ENCODE assay signal across 8 cellular contexts in genomic region chr13:40445557-40445990, GRCh38.
DNase-seq lines count a peak whose midpoint lies in the region; ATAC-seq and TF ChIP-seq lines count a peak whose summit lies in the region.

No MANE protein-coding gene starts in this region.

- H2AFZ ChIP-seq in PC-3 (ENCODE audit: low read length) = no peak overlapping the region

- no peak overlapping the region for H3K4me3 Mint-ChIP-seq in CD8-positive, alpha-beta T cell
- no peak overlapping the region for H3K4me3 Mint-ChIP-seq in stimulated activated naive CD8-positive, alpha-beta T cell treated with anti-CD3 and anti-CD28 coated beads, Interleukin-15, Interleukin-2, amounts not matched to agents 100 ng/mL and 50 ng/mL, for 24 hours

- H3K79me2 ChIP-seq in PC-3 (ENCODE audit: low read length) = no peaks in the 10 kb centered on the region

- H3K27ac ChIP-seq in CD8-positive, alpha-beta T cell (ENCODE audit: low read depth, low read length) = no peak overlapping the region
- H3K27ac ChIP-seq in PC-3 (ENCODE audit: low read length) = peak overlapping the region; percentile 70

- H3K27ac Mint-ChIP-seq in CD8-positive, alpha-beta T cell = peak overlapping the region; percentile 32
- peak overlapping the region; percentile 27 for H3K27ac Mint-ChIP-seq in stimulated activated naive CD8-positive, alpha-beta T cell treated with anti-CD3 and anti-CD28 coated beads, Interleukin-15, Interleukin-2, amounts not matched to agents 100 ng/mL and 50 ng/mL, for 24 hours

- BruUV-seq in PC-3 (replicated peaks; lab: Mats Ljungman, UMichigan) = no TSS peak

- no peaks in the 10 kb centered on the region for H3K4me1 ChIP-seq in CD8-positive, alpha-beta T cell (ENCODE audit: insufficient read depth, low read length)
- H3K4me1 ChIP-seq in PC-3 (ENCODE audit: insufficient read depth, low read length) = peaks cover 7% of the 10 kb centered on the region; the same call in 1 of the 2 replicates
- H3K4me1 ChIP-seq in HAP-1 = no peaks in the 10 kb centered on the region

- no peak overlapping the region for H3K4me3 ChIP-seq in CD8-positive, alpha-beta T cell (ENCODE audit: low read depth, low read length)
- H3K4me3 ChIP-seq in PC-3 (ENCODE audit: low read length) (no peak overlapping the region), HAP-1 (no peak overlapping the region)

- no peaks in the 10 kb centered on the region for H4K20me1 ChIP-seq in PC-3 (ENCODE audit: low read length)

- no peak for DNase-seq in CD8-positive, alpha-beta T cell
- peak; percentile 74 for DNase-seq in PC-3
- DNase-seq in germinal center (ENCODE audit: low spot score) = peak; percentile 90
- no peak for DNase-seq in HAP-1 (ENCODE audit: low spot score in 2 of 2)
- DNase-seq in activated gamma-delta T cell (lab: John Stamatoyannopoulos, UW) = no peak

- no peak overlapping the region; the same call in 1 of the 2 replicates for H3K9ac ChIP-seq in PC-3 (ENCODE audit: low read length)

- peaks cover 6% of the 10 kb centered on the region for H3K4me1 Mint-ChIP-seq in CD8-positive, alpha-beta T cell (ENCODE audit: low read depth)
- H3K4me1 Mint-ChIP-seq in stimulated activated naive CD8-positive, alpha-beta T cell treated with anti-CD3 and anti-CD28 coated beads, Interleukin-15, Interleukin-2, amounts not matched to agents 100 ng/mL and 50 ng/mL, for 24 hours (ENCODE audit: low read depth) = peaks cover 25% of the 10 kb centered on the region

- intact Hi-C loops in CD8-positive, alpha-beta T cell (cut with DNase I, micrococcal nuclease) = no loop called here
- intact Hi-C loops in PC-3 (cut with micrococcal nuclease) = no loop called here

- in situ Hi-C loops in HAP-1 (cut with MboI; ENCODE audit: low sequenced_read_pairs) = no loop called here

- H3F3A ChIP-seq in PC-3 (ENCODE audit: low read length, unreplicated experiment) = no peaks in the 10 kb centered on the region

- ATAC-seq in CD8-positive, alpha-beta T cell = no peak
- ATAC-seq in GM18909 (IDR thresholded peaks at IDR 0.05; ENCODE audit: poor library complexity, unreplicated experiment) (peak; percentile 98), HG03064 (IDR thresholded peaks at IDR 0.05; ENCODE audit: low read depth, unreplicated experiment) (peak; percentile 99), PC-3 (peak; percentile 95)

- CTCF ChIA-PET in CD8-positive, alpha-beta T cell (lab: Charles Lee) = no interaction called here
- CTCF ChIA-PET in PC-3 (lab: Charles Lee) = no interaction called here

- H3K4me2 ChIP-seq in PC-3 (ENCODE audit: low read length) = no peak overlapping the region

- no peaks in the 10 kb centered on the region for H3K27me3 Mint-ChIP-seq in CD8-positive, alpha-beta T cell (ENCODE audit: low read depth)
- no peaks in the 10 kb centered on the region for H3K27me3 Mint-ChIP-seq in stimulated activated naive CD8-positive, alpha-beta T cell treated with anti-CD3 and anti-CD28 coated beads, Interleukin-15, Interleukin-2, amounts not matched to agents 100 ng/mL and 50 ng/mL, for 24 hours

- TF ChIP-seq CTCF in CD8-positive, alpha-beta T cell (IDR thresholded peaks at IDR 0.05) = no peak
- no peak for TF ChIP-seq CTCF in PC-3 (conservative IDR thresholded peaks at IDR 0.05; ENCODE audit: low read depth, low read length)

- no peaks in the 10 kb centered on the region for H3K9me2 ChIP-seq in PC-3 (replicated peaks; ENCODE audit: low read length)

- no peaks in the 10 kb centered on the region for H3K27me3 ChIP-seq in CD8-positive, alpha-beta T cell (ENCODE audit: insufficient read depth, low read length)
- H3K27me3 ChIP-seq in PC-3 (ENCODE audit: low read length) (no peaks in the 10 kb centered on the region), HAP-1 (ENCODE audit: low read depth) (no peaks in the 10 kb centered on the region)

- peaks cover 4% of the 10 kb centered on the region for H3K9me3 Mint-ChIP-seq in CD8-positive, alpha-beta T cell
- H3K9me3 Mint-ChIP-seq in stimulated activated naive CD8-positive, alpha-beta T cell treated with anti-CD3 and anti-CD28 coated beads, Interleukin-15, Interleukin-2, amounts not matched to agents 100 ng/mL and 50 ng/mL, for 24 hours = peaks cover 5% of the 10 kb centered on the region

- no peaks in the 10 kb centered on the region for H3K36me3 Mint-ChIP-seq in CD8-positive, alpha-beta T cell
- H3K36me3 Mint-ChIP-seq in stimulated activated naive CD8-positive, alpha-beta T cell treated with anti-CD3 and anti-CD28 coated beads, Interleukin-15, Interleukin-2, amounts not matched to agents 100 ng/mL and 50 ng/mL, for 24 hours (ENCODE audit: low read depth) = no peaks in the 10 kb centered on the region

- H3K9me3 ChIP-seq in CD8-positive, alpha-beta T cell (ENCODE audit: low read length) = no peaks in the 10 kb centered on the region
- H3K9me3 ChIP-seq in PC-3 (ENCODE audit: low read length) (no peaks in the 10 kb centered on the region), HAP-1 (no peaks in the 10 kb centered on the region)

- H3K36me3 ChIP-seq in CD8-positive, alpha-beta T cell (ENCODE audit: insufficient read depth, low read length) = no peaks in the 10 kb centered on the region
- H3K36me3 ChIP-seq in PC-3 (ENCODE audit: low read depth, low read length) (no peaks in the 10 kb centered on the region), HAP-1 (replicated peaks) (no peaks in the 10 kb centered on the region)

- POLR2A ChIA-PET in CD8-positive, alpha-beta T cell (lab: Charles Lee) = interaction anchor here (0.9 kb wide), 1 partner anchor 11 kb away, joined by 4 read pairs; no protein-coding TSS in a partner anchor
- POLR2A ChIA-PET in PC-3 (lab: Charles Lee; ENCODE audit: unreplicated experiment) = no interaction called here

Comparison
In these comparisons a context has a peak if more than half of its experiments do, and no peak if none do; other contexts are left out.
1. DNase-seq: peak in PC-3 (single experiment) and germinal center (single experiment); none in CD8-positive, alpha-beta T cell (0 of 7), HAP-1 (0 of 2) and activated gamma-delta T cell (single experiment).